In the genomic region with DNA sequence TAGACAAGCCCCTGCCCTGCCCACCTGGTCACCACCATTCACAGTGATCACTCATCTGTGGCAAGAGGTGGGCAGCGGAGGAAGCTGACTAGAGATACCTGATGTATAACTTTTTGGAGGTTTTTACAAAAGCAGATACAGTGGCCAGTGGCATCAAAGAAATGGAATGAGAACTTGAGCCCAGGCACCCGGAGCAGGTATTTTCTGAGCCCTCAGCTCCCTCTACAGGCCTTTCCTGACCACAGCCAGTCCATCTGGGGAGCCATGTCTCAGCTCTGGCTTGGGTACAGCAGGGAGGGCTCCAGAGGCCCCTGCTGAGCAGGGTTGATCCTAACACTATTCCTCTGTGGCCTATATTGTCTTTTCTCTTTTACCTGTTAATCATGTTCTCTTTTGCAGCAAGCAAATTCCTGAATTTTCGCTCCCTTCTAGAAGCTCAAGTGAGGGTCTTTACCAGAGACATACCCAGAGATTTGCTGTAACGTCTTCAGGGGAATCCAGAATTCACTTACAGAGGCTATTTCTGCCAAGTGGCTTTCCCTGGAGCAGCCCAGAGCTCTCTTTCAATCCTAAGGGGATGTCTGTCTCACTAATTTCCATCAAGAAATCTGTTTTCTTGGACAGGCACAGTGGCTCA, we compare ENCODE assay signal across 8 cellular contexts. TPM values are rescaled to one million over a fixed set of nuclear protein-coding genes. Genes with fewer than 3 reads are reported as not detected.
DNase-seq lines count a peak whose midpoint lies in the region; ATAC-seq and TF ChIP-seq lines count a peak whose summit lies in the region.

No MANE protein-coding gene starts in this region.

- H4K20me1 ChIP-seq in HCT116 (ENCODE audit: insufficient read depth), result no peaks in the 10 kb centered on the region
- H4K20me1 ChIP-seq in mammary epithelial cell (ENCODE audit: insufficient read depth, low read length), result no peaks in the 10 kb centered on the region

- ATAC-seq in HCT116, result peak; percentile 96
- peak; percentile 68 for ATAC-seq in left lobe of liver
- ATAC-seq in upper lobe of right lung, result peak; percentile 69

- POLR2A ChIA-PET in HCT116 (lab: Charles Lee), result interaction anchor here (1.5 kb wide), 1 partner anchor 92 kb away, joined by 7 read pairs; no protein-coding TSS in a partner anchor
- POLR2A ChIA-PET in CD8-positive, alpha-beta memory T cell (lab: Charles Lee), result no interaction called here

- H3K4me1 Mint-ChIP-seq in CD8-positive, alpha-beta memory T cell, result no peaks in the 10 kb centered on the region

- no TSS peak for BruUV-seq in HCT116 (replicated peaks; lab: Mats Ljungman, UMichigan)
- BruUV-seq in mammary epithelial cell (replicated peaks; lab: Mats Ljungman, UMichigan), result no TSS peak

- H3K4me1 ChIP-seq in HCT116 (ENCODE audit: control insufficient read depth in 1 of 2, insufficient read depth in 2 of 2, low read length in 2 of 2), result no peaks in the 10 kb centered on the region
- no peaks in the 10 kb centered on the region for H3K4me1 ChIP-seq in mammary epithelial cell (ENCODE audit: insufficient read depth, low read length)
- no peaks in the 10 kb centered on the region for H3K4me1 ChIP-seq in upper lobe of right lung
- no peaks in the 10 kb centered on the region for H3K4me1 ChIP-seq in CD8-positive, alpha-beta memory T cell (ENCODE audit: insufficient read depth, low read length)

- dilution Hi-C loops in mammary epithelial cell (cut with HindIII; ENCODE audit: low sequenced_read_pairs), result no loop called here

- no peak overlapping the region for H3K4me3 ChIP-seq in HCT116 (replicated peaks in 1 of 2; ENCODE audit: low read depth in 1 of 2, low read length in 2 of 2)
- H3K4me3 ChIP-seq in mammary epithelial cell (replicated peaks in 1 of 3; ENCODE audit: insufficient read depth in 1 of 3, low read depth in 2 of 3, low read length in 3 of 3), result no peak overlapping the region
- no peak overlapping the region for H3K4me3 ChIP-seq in upper lobe of right lung
- H3K4me3 ChIP-seq in CD8-positive, alpha-beta memory T cell (ENCODE audit: low read length), result no peak overlapping the region

- RAD21 ChIA-PET in HCT116 (lab: Charles Lee; ENCODE audit: low non-redundant PET in 1 of 2, low total read pairs in 2 of 2, uncharacterized antibody in 2 of 2, unreplicated experiment in 2 of 2), result interaction anchor here (0.9 to 2.8 kb wide), 2 partner anchors 97 kb away, joined by 4 to 10 read pairs; no protein-coding TSS in a partner anchor

- TF ChIP-seq POLR2A in HCT116 (IDR thresholded peaks at IDR 0.05; ENCODE audit: borderline replicate concordance, extremely low read depth, insufficient read depth, insufficient read length), result no peak

- 38% methylated on average over 3 of the region's 4 CpGs for WGBS in mammary epithelial cell (ENCODE audit: low coverage, missing lambda C conversion rate)

- H3K4me2 ChIP-seq in HCT116 (ENCODE audit: low read length) (no peak overlapping the region), mammary epithelial cell (ENCODE audit: insufficient read depth, low read depth, low read length) (no peak overlapping the region)

- H3K27ac Mint-ChIP-seq in CD8-positive, alpha-beta memory T cell, result no peak overlapping the region

- peak; percentile 45 for DNase-seq in DMS79 (lab: John Stamatoyannopoulos, UW)
- DNase-seq in HCT116 (ENCODE audit: low read depth, low spot score), result peak; percentile 19
- peak; percentile 67 for DNase-seq in NOMO-1 treated with DMSO at 0.1 percent for 48 hours (lab: John Stamatoyannopoulos, UW; ENCODE audit: unreplicated experiment)
- DNase-seq in mammary epithelial cell, result peak; percentile 42
- DNase-seq in left lobe of liver (ENCODE audit: low spot score), result no peak
- DNase-seq in upper lobe of right lung, result no peak
- DNase-seq in stimulated activated CD4-positive, alpha-beta T cell treated with anti-CD3 and anti-CD28 coated beads, Interleukin-4, amount 100 ng/mL, for 24 hours, result no peak
- DNase-seq in CD8-positive, alpha-beta memory T cell, result no peak

- H3K4me3 Mint-ChIP-seq in CD8-positive, alpha-beta memory T cell, result no peak overlapping the region

- H3K36me3 ChIP-seq in HCT116 (ENCODE audit: control insufficient read depth in 1 of 2, insufficient read depth in 2 of 2, low read length in 2 of 2) (peaks cover 0 to 3% of the 10 kb centered on the region in 2 experiments; a peak in 2 of 4 replicates), mammary epithelial cell (ENCODE audit: insufficient read depth, low read length) (no peaks in the 10 kb centered on the region), upper lobe of right lung (peaks cover 22% of the 10 kb centered on the region)
- no peaks in the 10 kb centered on the region for H3K36me3 ChIP-seq in CD8-positive, alpha-beta memory T cell (ENCODE audit: insufficient read depth, low read length)

- TF ChIP-seq RAD21 in HCT116 (IDR thresholded peaks at IDR 0.05; ENCODE audit: low read depth), result peak; percentile 86

- intact Hi-C loops in HCT116 (cut with micrococcal nuclease), result loop anchor here (1.0 to 5.0 kb wide), 2 partner anchors 89 to 183 kb away; no protein-coding TSS in a partner anchor
- intact Hi-C loops in mammary epithelial cell (cut with micrococcal nuclease), result loop anchor here (1.0 to 2.0 kb wide), 6 partner anchors 91 to 243 kb away; no protein-coding TSS in a partner anchor
- intact Hi-C loops in upper lobe of right lung (cut with DNase I), result no loop called here

- CTCF ChIA-PET in HCT116 (lab: Charles Lee) (interaction anchor here (1.0 to 2.2 kb wide), 12 partner anchors 9 to 183 kb away, joined by 3 to 22 read pairs (median 6); no protein-coding TSS in a partner anchor), mammary epithelial cell (lab: Charles Lee; ENCODE audit: low non-redundant PET) (interaction anchor here (0.5 to 1.0 kb wide), 4 partner anchors 100 to 378 kb away, joined by 3 to 7 read pairs (median 6); no protein-coding TSS in a partner anchor)
- CTCF ChIA-PET in CD8-positive, alpha-beta memory T cell (lab: Charles Lee), result interaction anchor here (1.1 to 2.2 kb wide), 2 partner anchors 9 kb away, joined by 3 to 6 read pairs; no protein-coding TSS in a partner anchor

- H3K27ac ChIP-seq in HCT116 (ENCODE audit: low read depth, low read length), result no peak overlapping the region
- no peak overlapping the region for H3K27ac ChIP-seq in mammary epithelial cell (ENCODE audit: insufficient read depth, low read depth, low read length)
- H3K27ac ChIP-seq in upper lobe of right lung, result no peak overlapping the region
- H3K27ac ChIP-seq in CD8-positive, alpha-beta memory T cell (ENCODE audit: low read depth, low read length), result no peak overlapping the region

- H3K9me3 ChIP-seq in HCT116 (ENCODE audit: control insufficient read depth in 1 of 2, insufficient read depth in 1 of 2, low read depth in 1 of 2, low read length in 2 of 2) (no peaks in the 10 kb centered on the region), mammary epithelial cell (replicated peaks; ENCODE audit: insufficient read depth, low read length) (no peaks in the 10 kb centered on the region), upper lobe of right lung (no peaks in the 10 kb centered on the region)
- no peaks in the 10 kb centered on the region for H3K9me3 ChIP-seq in CD8-positive, alpha-beta memory T cell (ENCODE audit: low read length)

- H3K27me3 Mint-ChIP-seq in CD8-positive, alpha-beta memory T cell, result no peaks in the 10 kb centered on the region

- H3K9ac ChIP-seq in HCT116 (ENCODE audit: low read length), result no peak overlapping the region
- H3K9ac ChIP-seq in mammary epithelial cell (ENCODE audit: insufficient read depth, low read length), result no peak overlapping the region

- no peak overlapping the region for H2AFZ ChIP-seq in HCT116 (ENCODE audit: low read depth, low read length, poor library complexity, severe bottlenecking)
- H2AFZ ChIP-seq in mammary epithelial cell (ENCODE audit: low read depth, low read length), result no peak overlapping the region

- H3K36me3 Mint-ChIP-seq in CD8-positive, alpha-beta memory T cell, result peaks cover 3 to 35% (median 6%) of the 10 kb centered on the region in 3 donors

- no peaks in the 10 kb centered on the region for H3K9me3 Mint-ChIP-seq in CD8-positive, alpha-beta memory T cell

- H3K79me2 ChIP-seq in HCT116 (ENCODE audit: insufficient read depth, low read length), result no peaks in the 10 kb centered on the region
- H3K79me2 ChIP-seq in mammary epithelial cell (ENCODE audit: insufficient read depth, low read length), result no peaks in the 10 kb centered on the region

- no peaks in the 10 kb centered on the region for H3K27me3 ChIP-seq in HCT116 (ENCODE audit: insufficient read depth, low read length)
- no peaks in the 10 kb centered on the region for H3K27me3 ChIP-seq in mammary epithelial cell (ENCODE audit: insufficient read depth, low read length)
- no peaks in the 10 kb centered on the region for H3K27me3 ChIP-seq in upper lobe of right lung
- no peaks in the 10 kb centered on the region for H3K27me3 ChIP-seq in CD8-positive, alpha-beta memory T cell (ENCODE audit: insufficient read depth, low read length, poor library complexity, severe bottlenecking)

- TF ChIP-seq CTCF in HCT116 (IDR thresholded peaks at IDR 0.05 in 2 of 3, conservative IDR thresholded peaks at IDR 0.05 in 1 of 3; ENCODE audit: borderline replicate concordance in 1 of 3, insufficient read depth in 1 of 3, low read depth in 2 of 3, low read length in 2 of 3) (peak; percentile 67 to 80 (median 70); a peak in 5 of 6 replicates), mammary epithelial cell (conservative IDR thresholded peaks at IDR 0.05 in 1 of 2, IDR thresholded peaks at IDR 0.05 in 1 of 2; ENCODE audit: extremely low read depth in 1 of 2, insufficient read depth in 1 of 2, low read depth in 1 of 2, low read length in 2 of 2) (peak; percentile 60 to 85), upper lobe of right lung (IDR thresholded peaks at IDR 0.05) (peak; percentile 48)

- in situ Hi-C loops in mammary epithelial cell (cut with MboI; ENCODE audit: low sequenced_read_pairs in 2 of 2), result loop anchor here (10.0 kb wide), 3 partner anchors 97 to 187 kb away; no protein-coding TSS in a partner anchor

- no peaks in the 10 kb centered on the region for H3K9me2 ChIP-seq in HCT116 (ENCODE audit: insufficient read depth)

TF ChIP-seq in HCT116, 20 proteins besides CTCF, POLR2A, EP300 and RAD21 (continues in another document):
- no peak for TF ChIP-seq CBX3 (IDR thresholded peaks at IDR 0.05; ENCODE audit: low read depth)
- no peak for TF ChIP-seq ZNF274 (IDR thresholded peaks at IDR 0.05; ENCODE audit: low read depth, low read length)
- TF ChIP-seq JUND (IDR thresholded peaks at IDR 0.05), result no peak
- no peak for TF ChIP-seq EZH2 (IDR thresholded peaks at IDR 0.05)

RNA-seq across cellular contexts. Expression of a gene that starts 27.3 kb away (rescaled TPM):
- total RNA-seq in HCT116 (2021; ENCODE audit: unreplicated experiment) (7.7 TPM), mammary epithelial cell (10 to 100 TPM in 1 of 2 donors, 1 to 10 TPM in 1; 7.2 to 10.4 TPM), left lobe of liver (8.3 TPM), upper lobe of right lung (19.0 TPM)
- 2.2 and 4.3 TPM in 2 replicates for polyA plus RNA-seq in HCT116 (2012)
- 2.3 TPM for polyA plus RNA-seq in mammary epithelial cell
- 16.1 TPM for polyA minus RNA-seq in mammary epithelial cell
- 1 to 10 TPM; 3.1 to 4.7 TPM for total RNA-seq in CD8-positive, alpha-beta memory T cell
- 3.0 TPM for polyA plus RNA-seq in CD8-positive, alpha-beta memory T cell

RNA-seq across cellular contexts. Expression of a gene that starts 32.2 kb away (rescaled TPM):
- not detected for total RNA-seq in HCT116 (2021; ENCODE audit: unreplicated experiment)
- 0.04 TPM in 1 of 2 replicates, not detected in the other for polyA plus RNA-seq in HCT116 (2012)
- under 1 TPM; under 0.01 to 0.38 TPM for total RNA-seq in mammary epithelial cell
- 0.19 TPM for polyA plus RNA-seq in mammary epithelial cell
- not detected for polyA minus RNA-seq in mammary epithelial cell
- 0.35 TPM for total RNA-seq in left lobe of liver
- total RNA-seq in upper lobe of right lung, result 0.98 TPM
- not detected for total RNA-seq in CD8-positive, alpha-beta memory T cell
- polyA plus RNA-seq in CD8-positive, alpha-beta memory T cell, result not detected

Comparison
In these comparisons a context has a peak if more than half of its experiments do, and no peak if none do; other contexts are left out.
1. DNase-seq: peak in DMS79 (single experiment), HCT116 (single experiment), NOMO-1 treated with DMSO at 0.1 percent for 48 hours (single experiment) and mammary epithelial cell (single experiment); none in left lobe of liver (single experiment), upper lobe of right lung (single experiment), stimulated activated CD4-positive, alpha-beta T cell treated with anti-CD3 and anti-CD28 coated beads, Interleukin-4, amount 100 ng/mL, for 24 hours (single experiment) and CD8-positive, alpha-beta memory T cell (0 of 5).
2. Peak in every context shown above with its lines, with median percentiles within 50 percentile points of each other: ATAC-seq and CTCF ChIP-seq.